In genomic region chr3:126934991-126935390, GRCh38 we compare ENCODE assay signal across 14 cellular contexts. TPM values are rescaled to one million over a fixed set of nuclear protein-coding genes. Genes with fewer than 3 reads are reported as not detected.
A peak's percentile ranks its signal among the peaks of the same experiment; 100 is the strongest.
DNase-seq lines count a peak whose midpoint lies in the region; TF ChIP-seq lines count a peak whose summit lies in the region.
"Had no signal": no experiment of that assay in that cellular context is flagged by ENCODE, and none has a peak within 500 bp of the region (broad histone marks: within the 10 kb centered on the region; RNA-seq: fewer than 3 reads in every experiment).

No MANE protein-coding gene starts in this region.

- TF ChIP-seq CTCF in HFFc6 (IDR thresholded peaks at IDR 0.05) (no peak), endodermal cell (conservative IDR thresholded peaks at IDR 0.05) (no peak), spleen (IDR thresholded peaks at IDR 0.05 in 8 of 11, conservative IDR thresholded peaks at IDR 0.05 in 3 of 11) (no peak), Caco-2 (IDR thresholded peaks at IDR 0.05; ENCODE audit: insufficient read depth in 1 of 2, low read depth in 1 of 2, low read length in 1 of 2, severe bottlenecking in 1 of 2, unreplicated experiment in 1 of 2) (no peak)

- 91 to 95% methylated on average over 7 to 8 of the region's 8 CpGs for WGBS in endodermal cell (ENCODE audit: insufficient coverage in 1 of 2, insufficient read length in 1 of 2), 2 experiments
- WGBS in spleen, 5 donors = 86 to 96% (median 93%) methylated on average over 7 to 8 of the region's 8 CpGs

- DNase-seq in HFFc6 = no peak
- DNase-seq in endodermal cell = no peak
- DNase-seq in posterior vena cava (ENCODE audit: low spot score) = peak; percentile 51
- peak; percentile 51 for DNase-seq in spleen
- DNase-seq in AG20443 (ENCODE audit: low spot score) = no peak
- DNase-seq in hepatic stellate cell (ENCODE audit: low spot score) = no peak
- DNase-seq in Caco-2 = no peak
- DNase-seq: BE2C; C1 segment of cervical spinal cord; CD4-positive, CD25-positive, alpha-beta regulatory T cell; CD8-positive, alpha-beta memory T cell; GM23248 had no signal

- H3K27ac ChIP-seq in endodermal cell (ENCODE audit: low read depth, low read length) (no peak overlapping the region), spleen (peak overlapping the region in 2 of 8 donors; percentile 69 to 79)
- H3K27ac ChIP-seq: GM23248 had no signal

- H3K4me1 Mint-ChIP-seq in HFFc6 (ENCODE audit: low read depth) (peaks cover 74% of the 10 kb centered on the region), endodermal cell (peaks cover 55% of the 10 kb centered on the region), Caco-2 (ENCODE audit: low read depth, unreplicated experiment) (peaks cover 41% of the 10 kb centered on the region)
- H3K4me1 Mint-ChIP-seq: CD4-positive, CD25-positive, alpha-beta regulatory T cell; CD8-positive, alpha-beta memory T cell had no signal

- no TSS peak for BruUV-seq in Caco-2 (replicated peaks; lab: Mats Ljungman, UMichigan)

- H3K27me3 Mint-ChIP-seq in HFFc6 (ENCODE audit: insufficient read depth) = no peaks in the 10 kb centered on the region
- no peaks in the 10 kb centered on the region for H3K27me3 Mint-ChIP-seq in endodermal cell (ENCODE audit: insufficient read depth)
- H3K27me3 Mint-ChIP-seq in Caco-2 (ENCODE audit: insufficient read depth, unreplicated experiment) = no peaks in the 10 kb centered on the region
- H3K27me3 Mint-ChIP-seq: CD4-positive, CD25-positive, alpha-beta regulatory T cell; CD8-positive, alpha-beta memory T cell had no signal

- POLR2A ChIA-PET in Caco-2 (lab: Charles Lee) = no interaction called here

- CTCF ChIA-PET in Caco-2 (lab: Charles Lee) = interaction anchor here (1.4 kb wide), 2 partner anchors 84 to 182 kb away, joined by 6 to 9 read pairs; no protein-coding TSS in a partner anchor

- H3K27me3 ChIP-seq in endodermal cell (ENCODE audit: control insufficient read depth, insufficient read depth, low read length, poor library complexity, severe bottlenecking) (no peaks in the 10 kb centered on the region), spleen (replicated peaks in 1 of 7) (no peaks in the 10 kb centered on the region), Caco-2 (replicated peaks; ENCODE audit: control insufficient read depth, insufficient read depth, low read length) (no peaks in the 10 kb centered on the region)
- H3K27me3 ChIP-seq: BE2C had no signal

- no peak overlapping the region for H3K4me3 ChIP-seq in endodermal cell (ENCODE audit: low read length)
- H3K4me3 ChIP-seq in spleen = no peak overlapping the region
- no peak overlapping the region for H3K4me3 ChIP-seq in Caco-2 (ENCODE audit: low read depth, low read length)
- H3K4me3 ChIP-seq: GM23248, HAP-1 had no signal

- no peaks in the 10 kb centered on the region for H3K36me3 Mint-ChIP-seq in HFFc6 (ENCODE audit: low read depth)
- no peaks in the 10 kb centered on the region for H3K36me3 Mint-ChIP-seq in endodermal cell (ENCODE audit: low read depth)
- H3K36me3 Mint-ChIP-seq in Caco-2 (ENCODE audit: insufficient read depth, unreplicated experiment) = peaks cover 1% of the 10 kb centered on the region

- H3K9me3 ChIP-seq in endodermal cell (ENCODE audit: control insufficient read depth, low read length) = no peaks in the 10 kb centered on the region
- H3K9me3 ChIP-seq in spleen = no peaks in the 10 kb centered on the region
- H3K9me3 ChIP-seq in Caco-2 = no peaks in the 10 kb centered on the region
- H3K9me3 ChIP-seq: BE2C, HAP-1 had no signal

- H3K36me3 ChIP-seq in endodermal cell (ENCODE audit: control insufficient read depth, insufficient read depth, low read length) = no peaks in the 10 kb centered on the region
- no peaks in the 10 kb centered on the region for H3K36me3 ChIP-seq in spleen
- H3K36me3 ChIP-seq in Caco-2 (ENCODE audit: control insufficient read depth, insufficient read depth, low read length) = no peaks in the 10 kb centered on the region
- H3K36me3 ChIP-seq: BE2C, HAP-1 had no signal

- no peak for TF ChIP-seq POLR2A in spleen (IDR thresholded peaks at IDR 0.05)

- intact Hi-C loops in posterior vena cava (cut with DNase I) (loop anchor here in 1 of 2 donors (5.0 kb wide), 1 partner anchor 533 kb away; no protein-coding TSS in a partner anchor), spleen (cut with DNase I; ENCODE audit: low total_unique reads) (no loop called here), Caco-2 (cut with micrococcal nuclease; ENCODE audit: unreplicated experiment) (loop anchor here (1.0 to 5.0 kb wide), 3 partner anchors 53 to 183 kb away; no protein-coding TSS in a partner anchor)

- no peak overlapping the region for H3K4me3 Mint-ChIP-seq in HFFc6
- no peak overlapping the region for H3K4me3 Mint-ChIP-seq in endodermal cell
- no peak overlapping the region for H3K4me3 Mint-ChIP-seq in Caco-2 (ENCODE audit: unreplicated experiment)
- H3K4me3 Mint-ChIP-seq: CD4-positive, CD25-positive, alpha-beta regulatory T cell; CD8-positive, alpha-beta memory T cell; IgD-negative memory B cell had no signal

- H3K9ac ChIP-seq in endodermal cell (ENCODE audit: extremely low read depth, low read length, poor library complexity, severe bottlenecking) = no peak overlapping the region
- H3K9ac ChIP-seq: GM23248 had no signal

- H3K4me1 ChIP-seq in endodermal cell (ENCODE audit: control insufficient read depth, insufficient read depth, low read length) (peaks cover 35% of the 10 kb centered on the region), spleen (peaks cover 20 to 87% (median 61%) of the 10 kb centered on the region in 6 donors), Caco-2 (peaks cover 30% of the 10 kb centered on the region)
- H3K4me1 ChIP-seq: HAP-1 had no signal

- 0 out of 2 replicates have a peak overlapping the region, but pooled peaks have one; percentile 21 for H3K27ac Mint-ChIP-seq in HFFc6
- peak overlapping the region; percentile 33 for H3K27ac Mint-ChIP-seq in endodermal cell
- H3K27ac Mint-ChIP-seq in Caco-2 (ENCODE audit: unreplicated experiment) = no peak overlapping the region
- H3K27ac Mint-ChIP-seq: IgD-negative memory B cell had no signal

- H3K9me3 Mint-ChIP-seq in HFFc6 (no peaks in the 10 kb centered on the region), endodermal cell (no peaks in the 10 kb centered on the region), Caco-2 (ENCODE audit: unreplicated experiment) (no peaks in the 10 kb centered on the region)
- H3K9me3 Mint-ChIP-seq: CD4-positive, CD25-positive, alpha-beta regulatory T cell; CD8-positive, alpha-beta memory T cell; IgD-negative memory B cell had no signal

RNA-seq across cellular contexts. Expression of gene PLXNA1, which starts 47.9 kb away (rescaled TPM):
- total RNA-seq in HFFc6 (2021; fragmentation: NEBNext Ultra II Directional; extraction: Animal tissue kit (Norgen Biotek cat#: 25700)) = 10 to 100 TPM; 40.8 to 56.1 (median 45.4) TPM
- 10 to 100 TPM; 66.3 to 79.4 TPM for total RNA-seq in endodermal cell
- 64.5 TPM for polyA plus RNA-seq in endodermal cell (2013, experiment 1 of 2)
- 61.1 TPM for polyA plus RNA-seq in endodermal cell (2013, experiment 2 of 2)
- total RNA-seq in posterior vena cava = 10 to 100 TPM; 31.7 to 38.5 TPM
- total RNA-seq in spleen = 10 to 100 TPM; 27.8 to 47.6 (median 41.4) TPM
- 10 to 100 TPM in 1 of 3 donors, 1 to 10 TPM in 2; 3.7 to 11.9 (median 3.8) TPM for polyA plus RNA-seq in spleen
- total RNA-seq in Caco-2 (2022) = 92.4 and 95.1 TPM in 2 replicates

Comparison
In these comparisons a context has a peak if more than half of its experiments do, and no peak if none do; other contexts are left out.
1. DNase-seq: peak in posterior vena cava (single experiment) and spleen (single experiment); none in HFFc6 (single experiment), endodermal cell (single experiment), AG20443 (single experiment), hepatic stellate cell (single experiment) and Caco-2 (0 of 2).